In the genomic region with DNA sequence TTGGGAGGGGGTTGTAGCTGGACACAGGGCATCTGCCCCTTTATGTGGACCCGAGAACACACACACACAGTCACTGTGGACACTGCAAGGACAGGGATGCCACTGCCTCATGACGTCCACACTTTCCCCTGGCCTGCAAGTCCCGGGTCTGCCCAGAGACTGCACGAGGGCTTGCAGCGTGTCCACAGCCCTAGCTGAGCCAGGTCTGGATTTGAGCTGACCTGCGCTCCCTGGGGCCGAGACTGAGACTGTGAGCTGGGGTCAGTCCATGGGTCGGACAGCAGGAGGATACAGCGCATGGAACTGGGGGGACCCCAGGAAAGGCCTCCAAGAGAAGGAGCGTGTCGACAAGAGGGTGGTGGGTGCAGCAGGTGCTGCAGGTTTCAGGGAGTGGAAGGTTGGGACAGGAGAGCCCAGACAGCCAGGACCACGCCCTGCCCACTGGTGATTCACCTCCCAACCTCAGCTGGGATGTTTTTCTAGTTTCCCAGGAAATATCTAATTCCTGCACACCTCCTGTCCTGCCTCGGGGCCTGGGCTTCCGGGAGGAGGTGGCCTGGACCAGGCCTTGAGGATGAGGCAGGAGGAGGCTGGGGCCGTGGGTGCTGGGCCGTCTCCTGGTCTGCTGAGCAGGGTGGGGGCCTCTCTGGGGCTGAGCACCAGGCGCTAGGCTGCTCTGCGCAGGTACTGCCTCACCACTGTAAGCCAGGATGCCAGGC, we compare ENCODE assay signal across 17 cellular contexts. TPM values are rescaled to one million over a fixed set of nuclear protein-coding genes. Genes with fewer than 3 reads are reported as not detected.
DNase-seq lines count a peak whose midpoint lies in the region; ATAC-seq, FAIRE-seq and TF ChIP-seq lines count a peak whose summit lies in the region.
"Had no signal": no experiment of that assay in that cellular context is flagged by ENCODE, and none has a peak within 500 bp of the region (broad histone marks: within the 10 kb centered on the region; RNA-seq: fewer than 3 reads in every experiment).

No MANE protein-coding gene starts in this region.

- no peaks in the 10 kb centered on the region for H3K36me3 Mint-ChIP-seq in endothelial cell (ENCODE audit: low read depth, unreplicated experiment)
- no peaks in the 10 kb centered on the region for H3K36me3 Mint-ChIP-seq in natural killer cell

- H3K27ac ChIP-seq in neuronal stem cell (replicated peaks; ENCODE audit: low read length) (no peak overlapping the region), SJCRH30 (no peak overlapping the region)
- H3K27ac ChIP-seq: heart right ventricle, left ventricle myocardium inferior had no signal

- peak overlapping the region; percentile 36 for H3K9ac ChIP-seq in Loucy (ENCODE audit: low read depth, low read length, poor library complexity, severe bottlenecking)
- H3K9ac ChIP-seq in neuronal stem cell (ENCODE audit: low read depth, low read length, poor library complexity), result no peak overlapping the region

- no peak overlapping the region for H3K4me3 ChIP-seq in Loucy (ENCODE audit: low read length, poor library complexity, severe bottlenecking)
- no peak overlapping the region for H3K4me3 ChIP-seq in bronchial epithelial cell (ENCODE audit: low read depth, low read length)
- peak overlapping the region in 1 of 2 donors; percentile 41 for H3K4me3 ChIP-seq in neuronal stem cell (ENCODE audit: low read length in 2 of 2)
- H3K4me3 ChIP-seq in SJCRH30, result no peak overlapping the region
- H3K4me3 ChIP-seq: heart right ventricle, left ventricle myocardium inferior had no signal

- H2AK5ac ChIP-seq in neuronal stem cell (ENCODE audit: low read depth, low read length), result peak overlapping the region; percentile 60

- no peak overlapping the region for H2BK5ac ChIP-seq in neuronal stem cell (ENCODE audit: low read length)

- H3K14ac ChIP-seq in neuronal stem cell (ENCODE audit: low read length), result no peak overlapping the region

- peak overlapping the region; percentile 76 for H3K4ac ChIP-seq in neuronal stem cell (ENCODE audit: low read length)

- H3K79me2 ChIP-seq in Loucy (ENCODE audit: insufficient read depth, low read length), result no peaks in the 10 kb centered on the region

- in situ Hi-C loops in Caki2 (cut with HindIII; ENCODE audit: low pct_unique_long_range_greater_than_20kb, low sequenced_read_pairs), result no loop called here

- DNase-seq in Caki2 (ENCODE audit: low read depth) (peak; percentile 80), bronchial epithelial cell (ENCODE audit: low read depth) (peak; percentile 76), neuronal stem cell (ENCODE audit: low spot score) (no peak), endothelial cell (ENCODE audit: low spot score) (no peak), SJCRH30 (no peak), natural killer cell (no peak)
- DNase-seq: central memory CD4-positive, alpha-beta T cell; heart right ventricle; left ventricle myocardium inferior; NCI-H1092 treated with DMSO at 0.1 percent for 48 hours; NCI-H510A; RPMI8226; T-helper 9 cell had no signal

- no peak overlapping the region for H4K8ac ChIP-seq in neuronal stem cell (ENCODE audit: low read depth, low read length)

- H3K9me2 ChIP-seq in Loucy (replicated peaks; ENCODE audit: low read depth, low read length), result no peaks in the 10 kb centered on the region

- H3K9me3 ChIP-seq in Loucy (ENCODE audit: insufficient read depth, low read depth, low read length) (no peaks in the 10 kb centered on the region), neuronal stem cell (replicated peaks in 1 of 2; ENCODE audit: control insufficient read depth in 2 of 2, insufficient read depth in 1 of 2, low read depth in 1 of 2, low read length in 2 of 2) (no peaks in the 10 kb centered on the region), SJCRH30 (replicated peaks) (no peaks in the 10 kb centered on the region)
- H3K9me3 ChIP-seq: heart right ventricle, left ventricle myocardium inferior had no signal

- H3K27ac Mint-ChIP-seq in endothelial cell (ENCODE audit: unreplicated experiment) (no peak overlapping the region), natural killer cell (no peak overlapping the region)

- peak overlapping the region; percentile 95 for H2BK15ac ChIP-seq in neuronal stem cell (ENCODE audit: low read length)

- H3K4me1 ChIP-seq in Loucy (ENCODE audit: insufficient read depth, low read length, poor library complexity, severe bottlenecking), result peaks cover 21% of the 10 kb centered on the region
- H3K4me1 ChIP-seq in neuronal stem cell (ENCODE audit: control insufficient read depth in 2 of 2, insufficient read depth in 1 of 2, low read depth in 1 of 2, low read length in 2 of 2), result peaks cover 9 to 15% of the 10 kb centered on the region in 2 donors
- H3K4me1 ChIP-seq in SJCRH30, result peaks cover 40% of the 10 kb centered on the region

- intact Hi-C loops in natural killer cell (cut with micrococcal nuclease), result loop anchor here (5.0 kb wide), 2 partner anchors 109 to 179 kb away; a partner anchor contains a TSS

- H2BK120ac ChIP-seq in neuronal stem cell (ENCODE audit: low read depth, low read length), result no peak overlapping the region

- H3F3A ChIP-seq in Loucy (ENCODE audit: low read depth), result no peaks in the 10 kb centered on the region

- FAIRE-seq in bronchial epithelial cell (lab: Jason Lieb, UNC), result no peak

- H3K4me2 ChIP-seq in Loucy (ENCODE audit: low read depth, low read length, poor library complexity, severe bottlenecking) (no peak overlapping the region), neuronal stem cell (ENCODE audit: insufficient read depth, low read length, poor library complexity, severe bottlenecking) (no peak overlapping the region)

- H4K20me1 ChIP-seq in Loucy (ENCODE audit: insufficient read depth, low read length, poor library complexity, severe bottlenecking), result no peaks in the 10 kb centered on the region

- WGBS in neuronal stem cell (ENCODE audit: extremely low coverage in 2 of 2, insufficient read length in 2 of 2, insufficient replicate concordance in 1 of 2), 2 donors, result no CpG with 5 or more reads among the region's 18 CpGs

- no peak overlapping the region for H3K4me3 Mint-ChIP-seq in endothelial cell (ENCODE audit: unreplicated experiment)
- H3K4me3 Mint-ChIP-seq in natural killer cell, result no peak overlapping the region

- H3K36me3 ChIP-seq in Loucy (ENCODE audit: insufficient read depth, low read length) (no peaks in the 10 kb centered on the region), bronchial epithelial cell (ENCODE audit: control insufficient read depth, insufficient read depth, low read length) (no peaks in the 10 kb centered on the region), neuronal stem cell (replicated peaks in 1 of 2; ENCODE audit: control insufficient read depth in 2 of 2, insufficient read depth in 2 of 2, low read length in 2 of 2) (no peaks in the 10 kb centered on the region), SJCRH30 (no peaks in the 10 kb centered on the region)
- H3K36me3 ChIP-seq: heart right ventricle, left ventricle myocardium inferior had no signal

- H2AFZ ChIP-seq in Loucy (ENCODE audit: low read length), result no peak overlapping the region
- H2AFZ ChIP-seq in neuronal stem cell (ENCODE audit: low read length), result no peak overlapping the region

- peak overlapping the region; percentile 64 for H4K91ac ChIP-seq in neuronal stem cell (ENCODE audit: low read depth, low read length, poor library complexity)

- peak overlapping the region; percentile 70 for H3K23ac ChIP-seq in neuronal stem cell (ENCODE audit: low read depth, low read length, poor library complexity)

- no peaks in the 10 kb centered on the region for H3K9me3 Mint-ChIP-seq in endothelial cell (ENCODE audit: unreplicated experiment)
- no peaks in the 10 kb centered on the region for H3K9me3 Mint-ChIP-seq in natural killer cell

- no peak for ATAC-seq in HG03442 (IDR thresholded peaks at IDR 0.05; ENCODE audit: unreplicated experiment)
- no peak for ATAC-seq in natural killer cell
- ATAC-seq: heart right ventricle had no signal

- no peak for TF ChIP-seq CTCF in Loucy (conservative IDR thresholded peaks at IDR 0.05; ENCODE audit: low read length)
- no peak for TF ChIP-seq CTCF in bronchial epithelial cell (IDR thresholded peaks at IDR 0.05; ENCODE audit: insufficient read depth, low read length, severe bottlenecking)
- no peak for TF ChIP-seq CTCF in endothelial cell (IDR thresholded peaks at IDR 0.05; ENCODE audit: unreplicated experiment)
- TF ChIP-seq CTCF in natural killer cell (IDR thresholded peaks at IDR 0.05), result no peak

- no peak overlapping the region for H2BK12ac ChIP-seq in neuronal stem cell (ENCODE audit: low read length)

- peaks cover 7% of the 10 kb centered on the region for H3K27me3 Mint-ChIP-seq in endothelial cell (ENCODE audit: unreplicated experiment)
- peaks cover 0 to 3% of the 10 kb centered on the region in 2 donors for H3K27me3 Mint-ChIP-seq in natural killer cell (ENCODE audit: low read depth in 2 of 2)

- H3K27me3 ChIP-seq in Loucy (ENCODE audit: insufficient read depth, low read length, poor library complexity, severe bottlenecking) (no peaks in the 10 kb centered on the region), bronchial epithelial cell (ENCODE audit: control insufficient read depth, insufficient read depth, low read length) (no peaks in the 10 kb centered on the region), neuronal stem cell (ENCODE audit: control insufficient read depth in 3 of 3, insufficient read depth in 3 of 3, low read depth in 1 of 3, low read length in 3 of 3) (peaks cover 3 to 10% (median 4%) of the 10 kb centered on the region in 3 experiments), SJCRH30 (peaks cover 25% of the 10 kb centered on the region)

- H3K4me1 Mint-ChIP-seq in endothelial cell (ENCODE audit: unreplicated experiment) (no peaks in the 10 kb centered on the region), natural killer cell (peaks cover 5 to 11% of the 10 kb centered on the region in 2 donors)

- no peak overlapping the region for H3K18ac ChIP-seq in neuronal stem cell (ENCODE audit: low read length)

- H3K79me1 ChIP-seq in neuronal stem cell (ENCODE audit: low read depth, low read length), result no peaks in the 10 kb centered on the region

RNA-seq across cellular contexts. Expression of a gene that starts 0.8 kb away (rescaled TPM):
- not detected in 2 replicates for total RNA-seq in Caki2 (2014; rRNA removed; shearing (Covaris generic); ENCODE audit: low replicate concordance)
- total RNA-seq in bronchial epithelial cell, result under 0.01 and 1.2 TPM in 2 replicates
- not detected for polyA plus RNA-seq in neuronal stem cell (2013, experiment 1 of 2)
- polyA plus RNA-seq in neuronal stem cell (2013, experiment 2 of 2), result not detected
- not detected for total RNA-seq in endothelial cell (ENCODE audit: unreplicated experiment)
- not detected in 2 replicates for total RNA-seq in SJCRH30 (2014; rRNA removed; shearing (Covaris generic))
- not detected for total RNA-seq in natural killer cell
- total RNA-seq: activated CD8-positive, alpha-beta memory T cell treated with anti-CD3 and anti-CD28 coated beads for 36 hours; left ventricle myocardium inferior; osteocyte had no signal
- polyA plus RNA-seq: heart right ventricle had no signal

RNA-seq across cellular contexts. Expression of a gene that starts 1.5 kb away (rescaled TPM):
- total RNA-seq in Caki2 (2014; rRNA removed; shearing (Covaris generic); ENCODE audit: low replicate concordance), result 0.61 and 12.7 TPM in 2 replicates
- total RNA-seq in bronchial epithelial cell, result 3.9 and 23.2 TPM in 2 replicates
- 0.66 TPM for polyA plus RNA-seq in neuronal stem cell (2013, experiment 1 of 2)
- polyA plus RNA-seq in neuronal stem cell (2013, experiment 2 of 2), result 0.61 TPM
- total RNA-seq in endothelial cell (ENCODE audit: unreplicated experiment), result 1.4 TPM
- total RNA-seq in SJCRH30 (2014; rRNA removed; shearing (Covaris generic)), result 1.7 TPM in 2 replicates
- total RNA-seq in natural killer cell, result under 1 TPM in 1 of 3 donors, not detected in 2; 0.38 TPM

RNA-seq across cellular contexts. Expression of a gene that starts 4.2 kb away (rescaled TPM):
- not detected in 2 replicates for total RNA-seq in Caki2 (2014; rRNA removed; shearing (Covaris generic); ENCODE audit: low replicate concordance)
- total RNA-seq in bronchial epithelial cell (not detected in 2 replicates), endothelial cell (ENCODE audit: unreplicated experiment) (not detected), natural killer cell (not detected)
- polyA plus RNA-seq in neuronal stem cell (2013, experiment 1 of 2), result not detected
- polyA plus RNA-seq in neuronal stem cell (2013, experiment 2 of 2), result not detected
- 0.06 TPM in 1 of 2 replicates, not detected in the other for total RNA-seq in SJCRH30 (2014; rRNA removed; shearing (Covaris generic))
- total RNA-seq: activated CD8-positive, alpha-beta memory T cell treated with anti-CD3 and anti-CD28 coated beads for 36 hours; heart right ventricle; left ventricle myocardium inferior; osteocyte had no signal
- polyA plus RNA-seq: heart right ventricle had no signal

RNA-seq across cellular contexts. Expression of a gene that starts 4.5 kb away (rescaled TPM):
- total RNA-seq in Caki2 (2014; rRNA removed; shearing (Covaris generic); ENCODE audit: low replicate concordance), result not detected in 2 replicates
- total RNA-seq in bronchial epithelial cell, result 0.38 TPM in 1 of 2 replicates, not detected in the other
- 6.4 TPM for polyA plus RNA-seq in neuronal stem cell (2013, experiment 1 of 2)
- polyA plus RNA-seq in neuronal stem cell (2013, experiment 2 of 2), result 6.5 TPM
- 1.1 TPM for total RNA-seq in endothelial cell (ENCODE audit: unreplicated experiment)
- total RNA-seq in SJCRH30 (2014; rRNA removed; shearing (Covaris generic)), result 0.23 and 0.43 TPM in 2 replicates
- total RNA-seq in natural killer cell, result 1 to 10 TPM in 1 of 3 donors, under 1 TPM in 2; 0.82 to 1.6 (median 0.93) TPM

RNA-seq across cellular contexts. Expression of a gene that starts 14.6 kb away (rescaled TPM):
- 909 and 1,000 TPM in 2 replicates for total RNA-seq in Caki2 (2014; rRNA removed; shearing (Covaris generic); ENCODE audit: low replicate concordance)
- 82.7 and 193 TPM in 2 replicates for total RNA-seq in bronchial epithelial cell
- 358 TPM for polyA plus RNA-seq in neuronal stem cell (2013, experiment 1 of 2)
- polyA plus RNA-seq in neuronal stem cell (2013, experiment 2 of 2), result 354 TPM
- total RNA-seq in endothelial cell (ENCODE audit: unreplicated experiment), result 134 TPM
- total RNA-seq in SJCRH30 (2014; rRNA removed; shearing (Covaris generic)), result 528 and 565 TPM in 2 replicates
- 100 to 1,000 TPM in 1 of 3 donors, 10 to 100 TPM in 2; 84.4 to 121 (median 93.9) TPM for total RNA-seq in natural killer cell

Comparison
In these comparisons a context has a peak if more than half of its experiments do, and no peak if none do; other contexts are left out.
1. DNase-seq: peak in Caki2 (single experiment) and bronchial epithelial cell (single experiment); none in neuronal stem cell (single experiment), endothelial cell (single experiment), SJCRH30 (0 of 2) and natural killer cell (single experiment).